In genomic region chr15:57542505-57542817, GRCh38 we compare ENCODE assay signal across 2 cellular contexts.
TF ChIP-seq lines count a peak whose summit lies in the region.

No MANE protein-coding gene starts in this region.

TF ChIP-seq in A549, 52 proteins besides CTCF, POLR2A, EP300 and RAD21 (continued from another document):
- TF ChIP-seq RARB (CRISPR knock-in tag; IDR thresholded peaks at IDR 0.05) (no peak), RCOR1 (IDR thresholded peaks at IDR 0.05; ENCODE audit: low read depth, low read length) (no peak)

TF ChIP-seq in HCT116, 20 proteins besides CTCF, POLR2A, EP300 and RAD21 (continued from another document):
- TF ChIP-seq, protein P1, sequence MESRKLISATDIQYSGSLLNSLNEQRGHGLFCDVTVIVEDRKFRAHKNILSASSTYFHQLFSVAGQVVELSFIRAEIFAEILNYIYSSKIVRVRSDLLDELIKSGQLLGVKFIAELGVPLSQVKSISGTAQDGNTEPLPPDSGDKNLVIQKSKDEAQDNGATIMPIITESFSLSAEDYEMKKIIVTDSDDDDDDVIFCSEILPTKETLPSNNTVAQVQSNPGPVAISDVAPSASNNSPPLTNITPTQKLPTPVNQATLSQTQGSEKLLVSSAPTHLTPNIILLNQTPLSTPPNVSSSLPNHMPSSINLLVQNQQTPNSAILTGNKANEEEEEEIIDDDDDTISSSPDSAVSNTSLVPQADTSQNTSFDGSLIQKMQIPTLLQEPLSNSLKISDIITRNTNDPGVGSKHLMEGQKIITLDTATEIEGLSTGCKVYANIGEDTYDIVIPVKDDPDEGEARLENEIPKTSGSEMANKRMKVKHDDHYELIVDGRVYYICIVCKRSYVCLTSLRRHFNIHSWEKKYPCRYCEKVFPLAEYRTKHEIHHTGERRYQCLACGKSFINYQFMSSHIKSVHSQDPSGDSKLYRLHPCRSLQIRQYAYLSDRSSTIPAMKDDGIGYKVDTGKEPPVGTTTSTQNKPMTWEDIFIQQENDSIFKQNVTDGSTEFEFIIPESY (IDR thresholded peaks at IDR 0.05; ENCODE audit: extremely low read depth, insufficient replicate concordance, low read length), result no peak
- no peak for TF ChIP-seq REST (IDR thresholded peaks at IDR 0.05; ENCODE audit: low read depth)
